ENCODE assay signal across 8 cellular contexts in genomic region chr19:57947419-57948134, GRCh38. TPM values are rescaled to one million over a fixed set of nuclear protein-coding genes. Genes with fewer than 3 reads are reported as not detected.
DNase-seq lines count a peak whose midpoint lies in the region; ATAC-seq, FAIRE-seq and TF ChIP-seq lines count a peak whose summit lies in the region.

Gene ZNF256, minus strand, starts transcription at chr19:57947706. Its CDS starts 232 bp downstream, at chr19:57947474.

- FAIRE-seq in RCC 7860 (lab: Jason Lieb, UNC) = no peak

- peak within 1 kb of the TSS; percentile 88 for H3K27ac Mint-ChIP-seq in nephron progenitor cell

- DNase-seq in Caki2 (ENCODE audit: low read depth) (peak; percentile 97), RCC 7860 (ENCODE audit: low spot score) (peak; percentile 63), activated gamma-delta T cell treated with Interleukin-2 at 50 U/mL for 16 hours (peak; percentile 84), fibroblast of villous mesenchyme (ENCODE audit: low read depth) (peak; percentile 97), nephron progenitor cell (peak; percentile 91)
- DNase-seq in stimulated activated naive CD8-positive, alpha-beta T cell treated with anti-CD3 and anti-CD28 coated beads, Interleukin-15, Interleukin-2, amounts not matched to agents 100 U/mL and 50 U/mL, for 24 hours = peak; percentile 93

- TF ChIP-seq CTCF in fibroblast of villous mesenchyme (IDR thresholded peaks at IDR 0.05; ENCODE audit: insufficient read depth, low read depth, low read length) (peak; percentile 54), nephron progenitor cell (IDR thresholded peaks at IDR 0.05) (peak; percentile 48)

- H3K4me1 Mint-ChIP-seq in nephron progenitor cell = peaks cover 12% of the 10 kb centered on the region

- H3K36me3 ChIP-seq in HUES6 (ENCODE audit: control insufficient read depth, insufficient read depth, low read length) = peaks cover 21% of the 10 kb centered on the region

- H3K4me1 ChIP-seq in HUES6 (ENCODE audit: control insufficient read depth, insufficient read depth, low read length) = 0 out of 2 replicates have a peak, but pooled peaks cover 4% of the 10 kb centered on the region

- ATAC-seq in GM21367 (IDR thresholded peaks at IDR 0.05; ENCODE audit: unreplicated experiment) = peak; percentile 72
- peak; percentile 98 for ATAC-seq in stimulated activated naive CD8-positive, alpha-beta T cell treated with anti-CD3 and anti-CD28 coated beads, Interleukin-15, Interleukin-2, amounts not matched to agents 100 U/mL and 50 U/mL, for 24 hours

- H3K27me3 ChIP-seq in HUES6 (ENCODE audit: control insufficient read depth, insufficient read depth, low read length) = no peaks in the 10 kb centered on the region

- H3K4me3 ChIP-seq in HUES6 (ENCODE audit: low read depth, low read length) (peak within 1 kb of the TSS; percentile 89), fibroblast of villous mesenchyme (ENCODE audit: low read depth, low read length) (peak within 1 kb of the TSS; percentile 93)

- H3K4me3 Mint-ChIP-seq in nephron progenitor cell = peak within 1 kb of the TSS; percentile 92

- peak within 1 kb of the TSS; percentile 89 for H3K9ac ChIP-seq in HUES6 (ENCODE audit: low read length)

- in situ Hi-C loops in Caki2 (cut with HindIII; ENCODE audit: low pct_unique_long_range_greater_than_20kb, low sequenced_read_pairs) = no loop called here

- peaks cover 86% of the 10 kb centered on the region for H3K9me3 Mint-ChIP-seq in nephron progenitor cell

- peaks cover 51% of the 10 kb centered on the region for H3K9me3 ChIP-seq in HUES6 (ENCODE audit: control insufficient read depth, insufficient read depth, low read depth, low read length)

- H3K36me3 Mint-ChIP-seq in nephron progenitor cell (ENCODE audit: low read depth) = peaks cover 53% of the 10 kb centered on the region

- peak within 1 kb of the TSS; percentile 81 for H3K27ac ChIP-seq in HUES6 (ENCODE audit: low read depth, low read length)

- no peaks in the 10 kb centered on the region for H3K27me3 Mint-ChIP-seq in nephron progenitor cell (ENCODE audit: low read depth, poor library complexity)

RNA-seq across cellular contexts. Expression of gene ZNF256, which starts in this region (rescaled TPM):
- total RNA-seq in Caki2 (2014; rRNA removed; shearing (Covaris generic); ENCODE audit: low replicate concordance) = 3.2 and 9.1 TPM in 2 replicates
- 4.8 and 5.2 TPM in 2 replicates for total RNA-seq in fibroblast of villous mesenchyme

Comparison
In these comparisons a context has a peak if more than half of its experiments do, and no peak if none do; other contexts are left out.
1. Peak in every context shown above with its lines: DNase-seq, ATAC-seq, H3K4me3 ChIP-seq and H3K27ac ChIP-seq.